8 cellular contexts compared by ENCODE assay signal in the genomic region with DNA sequence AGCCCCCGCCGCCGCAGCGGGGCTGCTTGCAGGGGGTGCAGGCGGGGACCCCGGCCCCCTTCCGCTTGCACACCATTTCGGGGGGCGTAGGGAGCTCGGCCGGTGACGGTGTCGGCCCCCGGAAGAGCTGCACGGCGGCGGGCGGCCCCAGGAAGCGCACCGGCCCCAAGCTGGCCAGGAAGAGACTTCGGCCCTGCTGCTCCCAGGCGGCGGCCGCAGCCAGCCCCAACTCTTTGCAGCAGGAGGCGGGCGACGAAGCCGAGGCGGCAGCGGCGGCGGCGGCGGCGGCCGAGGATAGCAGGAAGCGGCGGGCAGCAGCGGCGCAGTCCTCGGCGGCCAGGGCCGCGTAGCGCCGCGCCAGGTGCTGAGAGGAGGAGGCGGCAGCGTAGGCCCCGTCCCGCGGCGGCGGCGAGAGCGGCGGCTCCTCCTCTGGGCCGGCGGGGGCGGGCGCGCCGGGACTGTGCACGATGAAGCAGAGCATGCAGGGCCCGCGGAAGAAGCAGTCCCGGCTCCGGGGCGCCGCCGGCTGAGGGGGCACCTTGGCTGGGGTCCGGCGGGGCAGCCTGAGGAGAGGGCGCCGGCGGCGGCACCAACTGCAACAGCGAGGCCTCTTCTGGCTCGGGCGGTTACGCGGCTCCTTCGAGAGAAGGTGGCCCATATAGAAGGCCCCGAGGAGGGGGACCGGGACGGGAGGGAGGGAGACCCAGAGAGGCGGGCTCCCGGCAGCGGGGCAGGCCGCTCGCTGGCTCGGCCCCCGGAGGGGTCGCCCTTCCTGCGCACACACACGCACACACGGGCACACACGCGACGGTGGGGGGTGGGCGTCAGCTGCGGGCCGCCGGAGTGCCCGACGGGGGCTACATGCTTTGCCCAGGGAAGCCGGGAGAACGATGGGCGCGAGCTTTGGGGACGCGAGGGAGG. TPM values are rescaled to one million over a fixed set of nuclear protein-coding genes. Genes with fewer than 3 reads are reported as not detected.
DNase-seq lines count a peak whose midpoint lies in the region; ATAC-seq, FAIRE-seq and TF ChIP-seq lines count a peak whose summit lies in the region.

No MANE protein-coding gene starts in this region.

- H3K23ac ChIP-seq in H1 (ENCODE audit: insufficient read length): no peak overlapping the region

- peak overlapping the region; percentile 96 for H3K18ac ChIP-seq in H1 (ENCODE audit: extremely low read depth, low read length)

- H3K36me3 ChIP-seq in H1 (ENCODE audit: control insufficient read depth in 2 of 4, insufficient read depth in 4 of 4, low read length in 3 of 4) (no peaks in the 10 kb centered on the region), mesodermal cell (ENCODE audit: control insufficient read depth, insufficient read depth, low read length) (no peaks in the 10 kb centered on the region)

- H3K27me3 ChIP-seq in H1 (replicated peaks in 1 of 4; ENCODE audit: control insufficient read depth in 3 of 4, extremely low read depth in 1 of 4, insufficient read depth in 3 of 4, low read length in 3 of 4): peaks cover 0 to 2% (median 0%) of the 10 kb centered on the region in 4 experiments; a peak in 1 of 7 replicates

- TF ChIP-seq CTCF in H1 (IDR thresholded peaks at IDR 0.05; ENCODE audit: control extremely low read depth in 1 of 3, insufficient read depth in 1 of 3, low read depth in 1 of 3, low read length in 3 of 3): no peak

- no peak overlapping the region for H2BK120ac ChIP-seq in H1 (replicated peaks; ENCODE audit: low read depth, low read length)

- no peak for FAIRE-seq in H1 (lab: Jason Lieb, UNC)

- TF ChIP-seq RAD21 in H1 (IDR thresholded peaks at IDR 0.05 in 1 of 2, conservative IDR thresholded peaks at IDR 0.05 in 1 of 2; ENCODE audit: low read depth in 2 of 2, low read length in 2 of 2): no peak

- H3K4me1 ChIP-seq in H1 (replicated peaks in 1 of 4; ENCODE audit: control insufficient read depth in 3 of 4, insufficient read depth in 4 of 4, low read length in 3 of 4) (peaks cover 0 to 9% (median 3%) of the 10 kb centered on the region in 4 experiments; a peak in 3 of 7 replicates), mesodermal cell (ENCODE audit: control insufficient read depth, insufficient read depth, low read length, poor library complexity, severe bottlenecking) (no peaks in the 10 kb centered on the region)

- TF ChIP-seq EP300 in H1 (IDR thresholded peaks at IDR 0.05; ENCODE audit: borderline replicate concordance in 1 of 2, low read depth in 2 of 2, low read length in 2 of 2): 0 out of 3 replicates have a peak, but pooled peaks of 1 of the 2 experiments have one; percentile 2

- H3K4me2 ChIP-seq in H1 (ENCODE audit: insufficient read depth in 1 of 2, low read depth in 2 of 2, low read length in 2 of 2): peak overlapping the region; percentile 71 to 99

- no peak overlapping the region for H3K14ac ChIP-seq in H1 (ENCODE audit: insufficient read length)

- H2BK5ac ChIP-seq in H1 (ENCODE audit: low read depth, low read length): peak overlapping the region; percentile 72; the same call in 1 of the 2 replicates

- H3K9me3 ChIP-seq in H1 (ENCODE audit: insufficient read depth in 2 of 2, low read depth in 1 of 2, low read length in 1 of 2): no peaks in the 10 kb centered on the region
- no peaks in the 10 kb centered on the region for H3K9me3 ChIP-seq in mesodermal cell (ENCODE audit: control insufficient read depth, low read length)

- WGBS in H1 (ENCODE audit: extremely low coverage in 1 of 2, insufficient coverage in 1 of 2, insufficient read length in 1 of 2, insufficient replicate concordance in 2 of 2, low coverage in 1 of 2, low lambda C conversion rate in 2 of 2, missing lambda C conversion rate in 1 of 2), 2 experiments: 1% methylated on average over 22 of the region's 112 CpGs; no CpG with 5 or more reads in 1 of the 2 experiments
- WGBS in mesodermal cell (ENCODE audit: insufficient coverage in 2 of 2), 2 experiments: 0 to 1% methylated on average over 53 to 88 of the region's 112 CpGs

- H3K23me2 ChIP-seq in H1 (ENCODE audit: low read depth, low read length): peaks cover 6% of the 10 kb centered on the region

- CTCF ChIA-PET in H1 (lab: Charles Lee; ENCODE audit: partially characterized antibody): no interaction called here

- H2BK12ac ChIP-seq in H1 (ENCODE audit: low read depth, low read length): no peak overlapping the region

- H3K79me2 ChIP-seq in H1 (ENCODE audit: control insufficient read depth in 1 of 2, insufficient read depth in 2 of 2, low read length in 2 of 2): peaks cover 3 to 20% of the 10 kb centered on the region in 2 experiments; a peak in 2 of 4 replicates

- H4K8ac ChIP-seq in H1 (ENCODE audit: extremely low read depth, insufficient read depth, low read length): peak overlapping the region; percentile 98

- H3K4me3 ChIP-seq in H1 (ENCODE audit: extremely low read depth in 1 of 4, insufficient read depth in 2 of 4, low read depth in 3 of 4, low read length in 4 of 4) (peak overlapping the region; percentile 77 to 98 (median 84)), mesodermal cell (ENCODE audit: extremely low read depth, insufficient read depth, low read length, poor library complexity, severe bottlenecking) (peak overlapping the region; percentile 80)

- POLR2A ChIA-PET in H1 (lab: Charles Lee; ENCODE audit: partially characterized antibody): interaction anchor here (0.8 to 1.1 kb wide), 4 partner anchors 13 to 299 kb away, joined by 3 to 4 read pairs (median 4); no protein-coding TSS in a partner anchor

- no peak overlapping the region for H2BK20ac ChIP-seq in H1 (ENCODE audit: low read length)

- peak overlapping the region; percentile 75 for H4K91ac ChIP-seq in H1 (replicated peaks; ENCODE audit: insufficient read length, low read length)

- H2BK15ac ChIP-seq in H1 (ENCODE audit: low read length): no peak overlapping the region

- peak overlapping the region; percentile 55 to 87 (median 82) for H3K9ac ChIP-seq in H1 (replicated peaks in 1 of 4; ENCODE audit: extremely low read depth in 1 of 4, low read depth in 3 of 4, low read length in 3 of 4)

- no peaks in the 10 kb centered on the region for H3K79me1 ChIP-seq in H1 (ENCODE audit: low read depth, low read length)

- H2AFZ ChIP-seq in H1 (ENCODE audit: low read length): no peak overlapping the region; the same call in 1 of the 2 replicates

- peak overlapping the region; percentile 98 for H4K5ac ChIP-seq in H1 (ENCODE audit: insufficient read length, low read depth, low read length)

- ATAC-seq in GM18498 (IDR thresholded peaks at IDR 0.05; ENCODE audit: unreplicated experiment): peak; percentile 55
- peak; percentile 56 for ATAC-seq in HG02885 (IDR thresholded peaks at IDR 0.05; ENCODE audit: poor library complexity, unreplicated experiment)

- no peak overlapping the region for H2AK5ac ChIP-seq in H1 (ENCODE audit: low read depth, low read length)

- TF ChIP-seq POLR2A in H1 (IDR thresholded peaks at IDR 0.05; ENCODE audit: control extremely low read depth in 1 of 2, low read depth in 2 of 2, low read length in 2 of 2): no peak

- H3K27ac ChIP-seq in H1 (ENCODE audit: low read depth, low read length) (peak overlapping the region; percentile 92), mesodermal cell (ENCODE audit: low read depth, low read length, severe bottlenecking) (peak overlapping the region; percentile 94)

- DNase-seq in A172 (ENCODE audit: low spot score): peak; percentile 23
- DNase-seq in NCI-H446 (lab: John Stamatoyannopoulos, UW): peak; percentile 16 to 72
- DNase-seq in activated CD8-positive, alpha-beta memory T cell treated with anti-CD3 and anti-CD28 coated beads for 4 hours (ENCODE audit: low read depth in 2 of 2): peak; percentile 53 to 58
- DNase-seq in H1 (ENCODE audit: low read depth in 1 of 2, low spot score in 2 of 2): peak in 1 of 2 experiments; percentile 76
- peak; percentile 57 to 69 for DNase-seq in stimulated activated CD8-positive, alpha-beta memory T cell treated with anti-CD3 and anti-CD28 coated beads, Interleukin-15, amount 100 ng/mL, for 4 hours (ENCODE audit: low read depth in 2 of 2)

- peak overlapping the region; percentile 92 for H3K4ac ChIP-seq in H1 (replicated peaks; ENCODE audit: insufficient read length, low read depth, low read length)

- no peaks in the 10 kb centered on the region for H4K20me1 ChIP-seq in H1 (replicated peaks in 1 of 2; ENCODE audit: control insufficient read depth in 1 of 2, insufficient read depth in 2 of 2, low read length in 2 of 2)

- H3K56ac ChIP-seq in H1 (replicated peaks; ENCODE audit: insufficient read length, low read depth, low read length): peak overlapping the region; percentile 94

TF ChIP-seq in H1, 55 proteins besides CTCF, POLR2A, EP300 and RAD21 (continues in another document):
- TF ChIP-seq SRF (IDR thresholded peaks at IDR 0.05; ENCODE audit: low read depth, low read length): no peak
- TF ChIP-seq, protein P1, sequence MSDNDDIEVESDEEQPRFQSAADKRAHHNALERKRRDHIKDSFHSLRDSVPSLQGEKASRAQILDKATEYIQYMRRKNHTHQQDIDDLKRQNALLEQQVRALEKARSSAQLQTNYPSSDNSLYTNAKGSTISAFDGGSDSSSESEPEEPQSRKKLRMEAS (IDR thresholded peaks at IDR 0.05): peak; percentile 37

RNA-seq across cellular contexts. Expression of a gene that starts 0.6 kb away (rescaled TPM):
- 15.4 and 15.5 TPM in 2 replicates for total RNA-seq in A172 (2014; rRNA removed; shearing (Covaris generic))
- 3.4 and 4.3 TPM in 2 replicates for total RNA-seq in H1 (2021; fragmentation: NEBNext Ultra II Directional; extraction: Animal tissue kit (Norgen Biotek cat#: 25700))
- 0.35 and 0.53 TPM in 2 replicates for polyA plus RNA-seq in H1 (2011; rRNA removed)
- polyA plus RNA-seq in H1 (2011; cell fraction: cytosol; rRNA removed): 0.93 TPM
- 2.6 TPM for polyA plus RNA-seq in H1 (2011; cell fraction: nucleus; rRNA removed)
- 3.1 to 3.8 TPM (median 3.4 TPM) in 4 replicates for polyA plus RNA-seq in H1 (2012, experiment 1 of 2)
- polyA plus RNA-seq in H1 (2012, experiment 2 of 2): 0.25 TPM
- polyA plus RNA-seq in H1 (2013, experiment 1 of 2): 0.91 TPM
- polyA plus RNA-seq in H1 (2013, experiment 2 of 2): 0.83 TPM
- 4.2 and 6.0 TPM in 2 replicates for polyA minus RNA-seq in H1 (2011; rRNA and poly(A)+ RNA removed)
- 7.9 TPM for polyA minus RNA-seq in H1 (2011; cell fraction: cytosol; rRNA and poly(A)+ RNA removed)
- polyA minus RNA-seq in H1 (2011; cell fraction: nucleus; rRNA and poly(A)+ RNA removed): 28.4 TPM
- polyA plus RNA-seq in mesodermal cell (2013, experiment 1 of 2): 14.0 TPM
- 17.1 TPM for polyA plus RNA-seq in mesodermal cell (2013, experiment 2 of 2)
